Comparison of ENCODE assay signal across 8 cellular contexts in genomic region chr3:52454938-52455282, GRCh38. TPM values are rescaled to one million over a fixed set of nuclear protein-coding genes. Genes with fewer than 3 reads are reported as not detected.
DNase-seq lines count a peak whose midpoint lies in the region; ATAC-seq and TF ChIP-seq lines count a peak whose summit lies in the region.

No MANE protein-coding gene starts in this region.

- H3K9me3 Mint-ChIP-seq in T-helper 2 cell treated with Interferon-gamma antibody and Interleukin-4, amounts not matched to agents 5 μg/mL and 100 μg/mL, for 36 hours: no peaks in the 10 kb centered on the region
- H3K9me3 Mint-ChIP-seq in activated CD8-positive, alpha-beta T cell treated with anti-CD3 and anti-CD28 coated beads for 36 hours: no peaks in the 10 kb centered on the region
- H3K9me3 Mint-ChIP-seq in immature natural killer cell: peaks cover 0 to 2% (median 0%) of the 10 kb centered on the region in 6 donors

- POLR2A ChIA-PET in activated CD8-positive, alpha-beta T cell treated with anti-CD3 and anti-CD28 coated beads for 36 hours (lab: Charles Lee): interaction anchor here (0.6 to 1.6 kb wide), 4 partner anchors 10 to 173 kb away, joined by 3 to 6 read pairs (median 4); partner anchors contain the start of gene SEMA3G

- peak overlapping the region; percentile 98 for H3K4me3 Mint-ChIP-seq in T-helper 2 cell treated with Interferon-gamma antibody and Interleukin-4, amounts not matched to agents 5 μg/mL and 100 μg/mL, for 36 hours
- peak overlapping the region; percentile 83 for H3K4me3 Mint-ChIP-seq in activated CD8-positive, alpha-beta T cell treated with anti-CD3 and anti-CD28 coated beads for 36 hours
- peak overlapping the region; percentile 90 to 93 (median 91) for H3K4me3 Mint-ChIP-seq in immature natural killer cell

- CTCF ChIA-PET in activated CD8-positive, alpha-beta T cell treated with anti-CD3 and anti-CD28 coated beads for 36 hours (lab: Charles Lee): interaction anchor here (1.2 to 7.1 kb wide), 5 partner anchors 8 to 43 kb away, joined by 3 to 66 read pairs (median 4); partner anchors contain the start of gene SEMA3G

- peaks cover 24% of the 10 kb centered on the region for H3K4me1 Mint-ChIP-seq in T-helper 2 cell treated with Interferon-gamma antibody and Interleukin-4, amounts not matched to agents 5 μg/mL and 100 μg/mL, for 36 hours (ENCODE audit: low read depth)
- H3K4me1 Mint-ChIP-seq in activated CD8-positive, alpha-beta T cell treated with anti-CD3 and anti-CD28 coated beads for 36 hours (ENCODE audit: low read depth): peaks cover 36% of the 10 kb centered on the region
- H3K4me1 Mint-ChIP-seq in immature natural killer cell: peaks cover 52 to 54% of the 10 kb centered on the region in 2 donors

- ATAC-seq in activated CD8-positive, alpha-beta T cell treated with anti-CD3 and anti-CD28 coated beads for 36 hours: peak; percentile 18

- DNase-seq in T-helper 2 cell treated with Interferon-gamma antibody and Interleukin-4, amounts not matched to agents 5 μg/mL and 100 μg/mL, for 36 hours (ENCODE audit: low spot score): no peak
- no peak for DNase-seq in T-helper 2 cell
- DNase-seq in activated CD8-positive, alpha-beta T cell treated with anti-CD3 and anti-CD28 coated beads for 36 hours: no peak
- no peak for DNase-seq in immature natural killer cell
- no peak for DNase-seq in NOMO-1 treated with dmso at 0.1 percent for 144 hours (lab: John Stamatoyannopoulos, UW; ENCODE audit: unreplicated experiment)
- no peak for DNase-seq in HT-29 (ENCODE audit: low spot score)
- no peak for DNase-seq in iPS-NIHi11 (ENCODE audit: low spot score)

- intact Hi-C loops in activated CD8-positive, alpha-beta T cell treated with anti-CD3 and anti-CD28 coated beads for 36 hours (cut with micrococcal nuclease): no loop called here

- H3K27me3 Mint-ChIP-seq in T-helper 2 cell treated with Interferon-gamma antibody and Interleukin-4, amounts not matched to agents 5 μg/mL and 100 μg/mL, for 36 hours (ENCODE audit: low read depth): no peaks in the 10 kb centered on the region
- no peaks in the 10 kb centered on the region for H3K27me3 Mint-ChIP-seq in activated CD8-positive, alpha-beta T cell treated with anti-CD3 and anti-CD28 coated beads for 36 hours
- peaks cover 0 to 8% (median 1%) of the 10 kb centered on the region in 3 donors for H3K27me3 Mint-ChIP-seq in immature natural killer cell (ENCODE audit: low read depth in 3 of 3)

- no peak for TF ChIP-seq CTCF in activated CD8-positive, alpha-beta T cell treated with anti-CD3 and anti-CD28 coated beads for 36 hours (IDR thresholded peaks at IDR 0.05)

- H3K27ac Mint-ChIP-seq in T-helper 2 cell treated with Interferon-gamma antibody and Interleukin-4, amounts not matched to agents 5 μg/mL and 100 μg/mL, for 36 hours: peak overlapping the region; percentile 93
- peak overlapping the region; percentile 90 for H3K27ac Mint-ChIP-seq in activated CD8-positive, alpha-beta T cell treated with anti-CD3 and anti-CD28 coated beads for 36 hours
- peak overlapping the region; percentile 91 to 97 (median 95) for H3K27ac Mint-ChIP-seq in immature natural killer cell

- H3K27ac ChIP-seq in temporal lobe (ENCODE audit: low read depth, low read length): peak overlapping the region; percentile 96

- H3K36me3 Mint-ChIP-seq in T-helper 2 cell treated with Interferon-gamma antibody and Interleukin-4, amounts not matched to agents 5 μg/mL and 100 μg/mL, for 36 hours (ENCODE audit: low read depth): peaks cover 18% of the 10 kb centered on the region
- H3K36me3 Mint-ChIP-seq in activated CD8-positive, alpha-beta T cell treated with anti-CD3 and anti-CD28 coated beads for 36 hours (ENCODE audit: low read depth): peaks cover 21% of the 10 kb centered on the region
- peaks cover 0 to 11% (median 9%) of the 10 kb centered on the region in 3 donors for H3K36me3 Mint-ChIP-seq in immature natural killer cell

RNA-seq across cellular contexts. Expression of gene NISCH, which starts 0.5 kb away (rescaled TPM):
- total RNA-seq in activated CD8-positive, alpha-beta T cell treated with anti-CD3 and anti-CD28 coated beads for 36 hours: 10 to 100 TPM; 57.1 to 57.4 TPM
- 10 to 100 TPM; 11.3 to 25.9 (median 12.3) TPM for polyA plus RNA-seq in immature natural killer cell
- 61.5 TPM for total RNA-seq in temporal lobe
- 43.8 and 47.7 TPM in 2 replicates for total RNA-seq in HT-29 (2014; rRNA removed; shearing (Covaris generic))

RNA-seq across cellular contexts. Expression of gene TNNC1, which starts 1.1 kb away (rescaled TPM):
- total RNA-seq in activated CD8-positive, alpha-beta T cell treated with anti-CD3 and anti-CD28 coated beads for 36 hours: 1 to 10 TPM; 4.8 to 5.9 TPM
- polyA plus RNA-seq in immature natural killer cell: not detected
- total RNA-seq in temporal lobe: 0.49 TPM
- 5.7 and 6.5 TPM in 2 replicates for total RNA-seq in HT-29 (2014; rRNA removed; shearing (Covaris generic))

RNA-seq across cellular contexts. Expression of gene SEMA3G, which starts 10.0 kb away (rescaled TPM):
- not detected for total RNA-seq in activated CD8-positive, alpha-beta T cell treated with anti-CD3 and anti-CD28 coated beads for 36 hours
- not detected for polyA plus RNA-seq in immature natural killer cell
- total RNA-seq in temporal lobe: 3.7 TPM
- total RNA-seq in HT-29 (2014; rRNA removed; shearing (Covaris generic)): 0.15 and 0.31 TPM in 2 replicates

RNA-seq across cellular contexts. Expression of gene STAB1, which starts 40.2 kb away (rescaled TPM):
- total RNA-seq in activated CD8-positive, alpha-beta T cell treated with anti-CD3 and anti-CD28 coated beads for 36 hours: under 1 TPM; 0.09 to 0.20 TPM
- polyA plus RNA-seq in immature natural killer cell: under 1 TPM in 1 of 3 donors, not detected in 2; 0.10 TPM
- 5.9 TPM for total RNA-seq in temporal lobe
- total RNA-seq in HT-29 (2014; rRNA removed; shearing (Covaris generic)): 0.03 TPM in 1 of 2 replicates, not detected in the other

RNA-seq across cellular contexts. Expression of gene PHF7, which starts 44.5 kb away (rescaled TPM):
- 10 to 100 TPM; 18.4 to 20.6 TPM for total RNA-seq in activated CD8-positive, alpha-beta T cell treated with anti-CD3 and anti-CD28 coated beads for 36 hours
- 1 to 10 TPM; 4.2 to 9.4 (median 6.8) TPM for polyA plus RNA-seq in immature natural killer cell
- total RNA-seq in temporal lobe: 4.9 TPM
- total RNA-seq in HT-29 (2014; rRNA removed; shearing (Covaris generic)): 1.6 and 2.7 TPM in 2 replicates
